Comparison of ENCODE assay signal across 4 cellular contexts in the genomic region with DNA sequence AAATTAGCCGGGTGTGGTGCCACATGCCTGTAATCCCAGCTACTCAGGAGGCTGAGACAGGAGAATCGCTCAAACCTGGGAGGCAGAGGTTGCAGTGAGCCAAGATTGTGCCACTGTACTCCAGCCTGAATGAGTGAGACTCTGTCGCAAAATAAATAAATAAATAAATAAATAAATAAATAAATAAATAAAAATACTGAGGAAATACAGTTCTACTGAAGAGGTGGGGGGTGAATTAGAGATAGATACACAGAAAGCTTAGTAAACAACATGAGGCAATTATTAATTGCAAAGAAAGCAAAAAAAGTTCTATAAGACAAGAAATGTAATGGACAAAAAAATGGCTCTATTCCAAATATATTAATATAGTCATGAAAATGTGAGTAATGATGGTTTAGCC. TPM values are rescaled to one million over a fixed set of nuclear protein-coding genes. Genes with fewer than 3 reads are reported as not detected.
"Had no signal": no experiment of that assay in that cellular context is flagged by ENCODE, and none has a peak within 500 bp of the region (broad histone marks: within the 10 kb centered on the region; RNA-seq: fewer than 3 reads in every experiment).

No MANE protein-coding gene starts in this region.

RNA-seq across cellular contexts. Expression of a gene that starts 29.1 kb away (rescaled TPM):
- total RNA-seq: HepG2, HFFc6, HT1080 had no signal
- polyA plus RNA-seq: HepG2, IgD-negative memory B cell had no signal
